Comparison of ENCODE assay signal across 1 cellular context in genomic region chr14:37593496-37594237, GRCh38.
TF ChIP-seq lines count a peak whose summit lies in the region.

No MANE protein-coding gene starts in this region.

TF ChIP-seq in SK-N-SH treated with all-trans-retinoic acid at 6 μM for 48 hours, 23 proteins besides CTCF, POLR2A, EP300 and RAD21 (continued from another document):
- TF ChIP-seq RARB (CRISPR knock-in tag; IDR thresholded peaks at IDR 0.05) (no peak), PPARA (CRISPR knock-in tag; IDR thresholded peaks at IDR 0.05; ENCODE audit: borderline replicate concordance) (no peak), OSR1 (CRISPR knock-in tag; IDR thresholded peaks at IDR 0.05) (no peak), ZNF565 (CRISPR knock-in tag; conservative IDR thresholded peaks at IDR 0.05; ENCODE audit: low read depth) (no peak)
- TF ChIP-seq, protein P1, sequence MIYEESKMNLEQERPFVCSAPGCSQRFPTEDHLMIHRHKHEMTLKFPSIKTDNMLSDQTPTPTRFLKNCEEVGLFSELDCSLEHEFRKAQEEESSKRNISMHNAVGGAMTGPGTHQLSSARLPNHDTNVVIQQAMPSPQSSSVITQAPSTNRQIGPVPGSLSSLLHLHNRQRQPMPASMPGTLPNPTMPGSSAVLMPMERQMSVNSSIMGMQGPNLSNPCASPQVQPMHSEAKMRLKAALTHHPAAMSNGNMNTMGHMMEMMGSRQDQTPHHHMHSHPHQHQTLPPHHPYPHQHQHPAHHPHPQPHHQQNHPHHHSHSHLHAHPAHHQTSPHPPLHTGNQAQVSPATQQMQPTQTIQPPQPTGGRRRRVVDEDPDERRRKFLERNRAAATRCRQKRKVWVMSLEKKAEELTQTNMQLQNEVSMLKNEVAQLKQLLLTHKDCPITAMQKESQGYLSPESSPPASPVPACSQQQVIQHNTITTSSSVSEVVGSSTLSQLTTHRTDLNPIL (CRISPR knock-in tag; IDR thresholded peaks at IDR 0.05; ENCODE audit: low read depth) = no peak
